In genomic region chr7:35799846-35800717, GRCh38 we compare ENCODE assay signal across 8 cellular contexts. TPM values are rescaled to one million over a fixed set of nuclear protein-coding genes. Genes with fewer than 3 reads are reported as not detected.
A peak's percentile ranks its signal among the peaks of the same experiment; 100 is the strongest.
DNase-seq lines count a peak whose midpoint lies in the region; ATAC-seq and TF ChIP-seq lines count a peak whose summit lies in the region.

No MANE protein-coding gene starts in this region.

- H3K4me1 Mint-ChIP-seq in CD4-positive, alpha-beta T cell (ENCODE audit: low read depth): peaks cover 41% of the 10 kb centered on the region

- H3K27ac ChIP-seq in CD4-positive, alpha-beta T cell (ENCODE audit: low read depth, low read length): peak overlapping the region; percentile 94
- peak overlapping the region; percentile 87 to 90 for H3K27ac ChIP-seq in lung (ENCODE audit: low read depth in 1 of 2, low read length in 1 of 2)

- H3K27me3 Mint-ChIP-seq in CD4-positive, alpha-beta T cell: no peaks in the 10 kb centered on the region

- peak overlapping the region; percentile 72 for H3K4me3 ChIP-seq in lung

- H3K27me3 ChIP-seq in CD4-positive, alpha-beta T cell (ENCODE audit: control insufficient read depth, insufficient read depth, low read length): no peaks in the 10 kb centered on the region
- no peaks in the 10 kb centered on the region for H3K27me3 ChIP-seq in lung (ENCODE audit: control insufficient read depth, insufficient read depth)

- H3K9me3 ChIP-seq in CD4-positive, alpha-beta T cell (ENCODE audit: control insufficient read depth, low read length): no peaks in the 10 kb centered on the region
- no peaks in the 10 kb centered on the region for H3K9me3 ChIP-seq in lung (ENCODE audit: control insufficient read depth in 2 of 2, insufficient read depth in 1 of 2, low read length in 1 of 2)

- WGBS in lung, 2 donors: 1 to 2% methylated on average over 37 of the region's 37 CpGs

- intact Hi-C loops in CD4-positive, alpha-beta T cell (cut with DNase I, micrococcal nuclease): loop anchor here (2.0 to 10.0 kb wide), 9 partner anchors 37 to 765 kb away; partner anchors contain the start of genes HERPUD2 (in 2 of the 2), DPY19L1 (in 1 of the 2) and EEPD1 (in 1 of the 2)

- POLR2A ChIA-PET in CD4-positive, alpha-beta T cell (lab: Charles Lee): interaction anchor here (0.6 to 7.4 kb wide), 45 partner anchors 9 to 1648 kb away, joined by 3 to 175 read pairs (median 5); partner anchors contain the start of genes ELMO1 and HERPUD2

- H3K9me3 Mint-ChIP-seq in CD4-positive, alpha-beta T cell: no peaks in the 10 kb centered on the region

- H3K4me3 Mint-ChIP-seq in CD4-positive, alpha-beta T cell: peak overlapping the region; percentile 94

- peaks cover 2 to 10% of the 10 kb centered on the region in 2 donors for H3K4me1 ChIP-seq in lung (ENCODE audit: control insufficient read depth in 2 of 2, insufficient read depth in 2 of 2, low read length in 2 of 2)

- H3K36me3 Mint-ChIP-seq in CD4-positive, alpha-beta T cell (ENCODE audit: low read depth): peaks cover 25% of the 10 kb centered on the region

- no peak for TF ChIP-seq CTCF in CD4-positive, alpha-beta T cell (IDR thresholded peaks at IDR 0.05)
- no peak for TF ChIP-seq CTCF in lung (IDR thresholded peaks at IDR 0.05; ENCODE audit: control extremely low read depth, extremely low read depth)

- DNase-seq in CD4-positive, alpha-beta T cell: peak in 8 of 10 experiments; percentile 66 to 80 (median 73)
- DNase-seq in NCI-H69 (lab: John Stamatoyannopoulos, UW) (peak; percentile 96), ecto neural progenitor cell (ENCODE audit: low spot score) (peak; percentile 95), lung (ENCODE audit: low spot score) (peak; percentile 90)
- DNase-seq in activated CD4-positive, alpha-beta T cell treated with anti-CD3 and anti-CD28 coated beads, Interleukin-2, amount 50 U/mL, for 1 hour: peak; percentile 77
- DNase-seq in stimulated activated CD4-positive, alpha-beta T cell treated with anti-CD3 and anti-CD28 coated beads, TNF-alpha, amount 100 ng/mL, for 4 hours (ENCODE audit: low read depth in 3 of 3): peak; percentile 71 to 73 (median 71)

- H3K27ac Mint-ChIP-seq in CD4-positive, alpha-beta T cell: peak overlapping the region; percentile 98

- H3K36me3 ChIP-seq in lung (ENCODE audit: control insufficient read depth in 2 of 2, insufficient read depth in 2 of 2, low read length in 2 of 2): no peaks in the 10 kb centered on the region

- ATAC-seq in CD4-positive, alpha-beta T cell (ENCODE audit: poor library complexity): peak; percentile 45
- ATAC-seq in GM19438 (IDR thresholded peaks at IDR 0.05; ENCODE audit: low read depth, unreplicated experiment): peak; percentile 62
- peak; percentile 23 for ATAC-seq in HG03558 (IDR thresholded peaks at IDR 0.05; ENCODE audit: extremely low read depth, unreplicated experiment)
- peak; percentile 64 for ATAC-seq in lung (ENCODE audit: insufficient read depth, low FRiP score)

- CTCF ChIA-PET in CD4-positive, alpha-beta T cell (lab: Charles Lee): interaction anchor here (1.0 to 2.9 kb wide), 6 partner anchors 20 to 117 kb away, joined by 3 to 21 read pairs (median 6); no protein-coding TSS in a partner anchor

RNA-seq across cellular contexts. Expression of gene SEPTIN7, which starts 0.8 kb away (rescaled TPM):
- total RNA-seq in CD4-positive, alpha-beta T cell: 100 to 1,000 TPM; 185 to 186 TPM
- 100 to 1,000 TPM; 130 to 296 TPM for total RNA-seq in lung
- 100 to 1,000 TPM; 101 to 133 TPM for polyA plus RNA-seq in lung

Comparison
In these comparisons a context has a peak if more than half of its experiments do, and no peak if none do; other contexts are left out.
1. Peak in every context shown above with its lines: DNase-seq, ATAC-seq, H3K4me3 ChIP-seq and H3K27ac ChIP-seq.